ENCODE assay signal across 1 cellular context in genomic region chr19:18401580-18402112, GRCh38.
TF ChIP-seq lines count a peak whose summit lies in the region.

No MANE protein-coding gene starts in this region.

TF ChIP-seq in GM12878, 131 proteins besides CTCF, POLR2A, EP300 and RAD21 (continued from another document and continues in another):
- TF ChIP-seq, protein P1, sequence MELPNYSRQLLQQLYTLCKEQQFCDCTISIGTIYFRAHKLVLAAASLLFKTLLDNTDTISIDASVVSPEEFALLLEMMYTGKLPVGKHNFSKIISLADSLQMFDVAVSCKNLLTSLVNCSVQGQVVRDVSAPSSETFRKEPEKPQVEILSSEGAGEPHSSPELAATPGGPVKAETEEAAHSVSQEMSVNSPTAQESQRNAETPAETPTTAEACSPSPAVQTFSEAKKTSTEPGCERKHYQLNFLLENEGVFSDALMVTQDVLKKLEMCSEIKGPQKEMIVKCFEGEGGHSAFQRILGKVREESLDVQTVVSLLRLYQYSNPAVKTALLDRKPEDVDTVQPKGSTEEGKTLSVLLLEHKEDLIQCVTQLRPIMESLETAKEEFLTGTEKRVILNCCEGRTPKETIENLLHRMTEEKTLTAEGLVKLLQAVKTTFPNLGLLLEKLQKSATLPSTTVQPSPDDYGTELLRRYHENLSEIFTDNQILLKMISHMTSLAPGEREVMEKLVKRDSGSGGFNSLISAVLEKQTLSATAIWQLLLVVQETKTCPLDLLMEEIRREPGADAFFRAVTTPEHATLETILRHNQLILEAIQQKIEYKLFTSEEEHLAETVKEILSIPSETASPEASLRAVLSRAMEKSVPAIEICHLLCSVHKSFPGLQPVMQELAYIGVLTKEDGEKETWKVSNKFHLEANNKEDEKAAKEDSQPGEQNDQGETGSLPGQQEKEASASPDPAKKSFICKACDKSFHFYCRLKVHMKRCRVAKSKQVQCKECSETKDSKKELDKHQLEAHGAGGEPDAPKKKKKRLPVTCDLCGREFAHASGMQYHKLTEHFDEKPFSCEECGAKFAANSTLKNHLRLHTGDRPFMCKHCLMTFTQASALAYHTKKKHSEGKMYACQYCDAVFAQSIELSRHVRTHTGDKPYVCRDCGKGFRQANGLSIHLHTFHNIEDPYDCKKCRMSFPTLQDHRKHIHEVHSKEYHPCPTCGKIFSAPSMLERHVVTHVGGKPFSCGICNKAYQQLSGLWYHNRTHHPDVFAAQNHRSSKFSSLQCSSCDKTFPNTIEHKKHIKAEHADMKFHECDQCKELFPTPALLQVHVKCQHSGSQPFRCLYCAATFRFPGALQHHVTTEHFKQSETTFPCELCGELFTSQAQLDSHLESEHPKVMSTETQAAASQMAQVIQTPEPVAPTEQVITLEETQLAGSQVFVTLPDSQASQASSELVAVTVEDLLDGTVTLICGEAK (IDR thresholded peaks at IDR 0.05; ENCODE audit: borderline replicate concordance) = no peak
- TF ChIP-seq JUNB (IDR thresholded peaks at IDR 0.05) (no peak), HDAC6 (IDR thresholded peaks at IDR 0.05; ENCODE audit: unreplicated experiment) (no peak), ZNF384 (IDR thresholded peaks at IDR 0.05; ENCODE audit: borderline replicate concordance, low read depth, low read length) (peak; percentile 41; the same call in 1 of the 2 replicates), DPF2 (IDR thresholded peaks at IDR 0.05) (0 out of 2 replicates have a peak, but pooled peaks have one; percentile 21), SUZ12 (IDR thresholded peaks at IDR 0.05; ENCODE audit: unreplicated experiment) (no peak), NFYA (IDR thresholded peaks at IDR 0.05; ENCODE audit: borderline replicate concordance, low read depth, low read length) (no peak), RAD51 (IDR thresholded peaks at IDR 0.05) (no peak), STAT1 (conservative IDR thresholded peaks at IDR 0.05) (no peak), SRF (IDR thresholded peaks at IDR 0.05; ENCODE audit: low read depth in 2 of 2, low read length in 2 of 2) (0 out of 4 replicates have a peak, but pooled peaks of 1 of the 2 experiments have one; percentile 41), TCF12 (IDR thresholded peaks at IDR 0.05; ENCODE audit: low read depth, low read length) (peak; percentile 53; the same call in 1 of the 2 replicates), TAF1 (IDR thresholded peaks at IDR 0.05; ENCODE audit: borderline replicate concordance, low read depth, low read length) (peak; percentile 48; the same call in 1 of the 2 replicates), WRNIP1 (IDR thresholded peaks at IDR 0.05; ENCODE audit: borderline replicate concordance, low read depth, low read length) (no peak), CHD4 (IDR thresholded peaks at IDR 0.05) (no peak), ZNF622 (IDR thresholded peaks at IDR 0.05) (no peak), IRF5 (IDR thresholded peaks at IDR 0.05; ENCODE audit: borderline replicate concordance) (no peak), JUND (IDR thresholded peaks at IDR 0.05; ENCODE audit: low read depth, low read length) (no peak), ZZZ3 (IDR thresholded peaks at IDR 0.05; ENCODE audit: control insufficient read depth, insufficient read length, low read depth) (no peak), ZNF217 (IDR thresholded peaks at IDR 0.05) (0 out of 2 replicates have a peak, but pooled peaks have one; percentile 31), NR2C1 (IDR thresholded peaks at IDR 0.05) (no peak), REST (IDR thresholded peaks at IDR 0.05; ENCODE audit: low read depth, low read length) (no peak), BHLHE40 (IDR thresholded peaks at IDR 0.05; ENCODE audit: borderline replicate concordance in 1 of 2, low read depth in 2 of 2, low read length in 1 of 2) (peak in 1 of 2 experiments; percentile 14; a peak in 1 of 4 replicates), RCOR1 (conservative IDR thresholded peaks at IDR 0.05; ENCODE audit: low read depth, low read length) (no peak), MYB (IDR thresholded peaks at IDR 0.05; ENCODE audit: borderline replicate concordance, low read depth, low read length) (no peak), SUPT20H (IDR thresholded peaks at IDR 0.05; ENCODE audit: borderline replicate concordance, control insufficient read depth, low read depth, low read length) (no peak), CBX5 (IDR thresholded peaks at IDR 0.05; ENCODE audit: low read depth) (no peak), RUNX3 (IDR thresholded peaks at IDR 0.05; ENCODE audit: low read length) (no peak), KDM1A (IDR thresholded peaks at IDR 0.05; ENCODE audit: borderline replicate concordance) (no peak), ZNF687 (IDR thresholded peaks at IDR 0.05) (peak; percentile 77), PAX5 (IDR thresholded peaks at IDR 0.05; ENCODE audit: borderline replicate concordance, low read depth, low read length) (no peak), NFXL1 (IDR thresholded peaks at IDR 0.05; ENCODE audit: borderline replicate concordance) (no peak), BCL11A (IDR thresholded peaks at IDR 0.05; ENCODE audit: low read depth, low read length) (no peak), FOXK2 (IDR thresholded peaks at IDR 0.05) (no peak), SMARCA5 (IDR thresholded peaks at IDR 0.05) (peak; percentile 85), ZNF207 (IDR thresholded peaks at IDR 0.05; ENCODE audit: borderline replicate concordance) (peak; percentile 60; the same call in 1 of the 2 replicates), KAT2A (conservative IDR thresholded peaks at IDR 0.05; ENCODE audit: control insufficient read depth, low read depth, low read length) (no peak), MEF2B (IDR thresholded peaks at IDR 0.05; ENCODE audit: partially characterized antibody, poor library complexity, severe bottlenecking) (peak; percentile 11), SMAD1 (IDR thresholded peaks at IDR 0.05; ENCODE audit: low read depth, partially characterized antibody) (no peak), CREM (IDR thresholded peaks at IDR 0.05; ENCODE audit: low read depth) (no peak), TCF7 (IDR thresholded peaks at IDR 0.05; ENCODE audit: borderline replicate concordance) (no peak), PML (IDR thresholded peaks at IDR 0.05; ENCODE audit: low read length) (no peak; the same call in 1 of the 2 replicates)
- TF ChIP-seq, protein P2, sequence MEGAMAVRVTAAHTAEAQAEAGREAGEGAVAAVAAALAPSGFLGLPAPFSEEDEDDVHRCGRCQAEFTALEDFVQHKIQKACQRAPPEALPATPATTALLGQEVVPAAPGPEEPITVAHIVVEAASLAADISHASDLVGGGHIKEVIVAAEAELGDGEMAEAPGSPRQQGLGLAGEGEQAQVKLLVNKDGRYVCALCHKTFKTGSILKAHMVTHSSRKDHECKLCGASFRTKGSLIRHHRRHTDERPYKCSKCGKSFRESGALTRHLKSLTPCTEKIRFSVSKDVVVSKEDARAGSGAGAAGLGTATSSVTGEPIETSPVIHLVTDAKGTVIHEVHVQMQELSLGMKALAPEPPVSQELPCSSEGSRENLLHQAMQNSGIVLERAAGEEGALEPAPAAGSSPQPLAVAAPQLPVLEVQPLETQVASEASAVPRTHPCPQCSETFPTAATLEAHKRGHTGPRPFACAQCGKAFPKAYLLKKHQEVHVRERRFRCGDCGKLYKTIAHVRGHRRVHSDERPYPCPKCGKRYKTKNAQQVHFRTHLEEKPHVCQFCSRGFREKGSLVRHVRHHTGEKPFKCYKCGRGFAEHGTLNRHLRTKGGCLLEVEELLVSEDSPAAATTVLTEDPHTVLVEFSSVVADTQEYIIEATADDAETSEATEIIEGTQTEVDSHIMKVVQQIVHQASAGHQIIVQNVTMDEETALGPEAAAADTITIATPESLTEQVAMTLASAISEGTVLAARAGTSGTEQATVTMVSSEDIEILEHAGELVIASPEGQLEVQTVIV (IDR thresholded peaks at IDR 0.05; ENCODE audit: borderline replicate concordance, partially characterized antibody) = no peak
- TF ChIP-seq, protein P3, sequence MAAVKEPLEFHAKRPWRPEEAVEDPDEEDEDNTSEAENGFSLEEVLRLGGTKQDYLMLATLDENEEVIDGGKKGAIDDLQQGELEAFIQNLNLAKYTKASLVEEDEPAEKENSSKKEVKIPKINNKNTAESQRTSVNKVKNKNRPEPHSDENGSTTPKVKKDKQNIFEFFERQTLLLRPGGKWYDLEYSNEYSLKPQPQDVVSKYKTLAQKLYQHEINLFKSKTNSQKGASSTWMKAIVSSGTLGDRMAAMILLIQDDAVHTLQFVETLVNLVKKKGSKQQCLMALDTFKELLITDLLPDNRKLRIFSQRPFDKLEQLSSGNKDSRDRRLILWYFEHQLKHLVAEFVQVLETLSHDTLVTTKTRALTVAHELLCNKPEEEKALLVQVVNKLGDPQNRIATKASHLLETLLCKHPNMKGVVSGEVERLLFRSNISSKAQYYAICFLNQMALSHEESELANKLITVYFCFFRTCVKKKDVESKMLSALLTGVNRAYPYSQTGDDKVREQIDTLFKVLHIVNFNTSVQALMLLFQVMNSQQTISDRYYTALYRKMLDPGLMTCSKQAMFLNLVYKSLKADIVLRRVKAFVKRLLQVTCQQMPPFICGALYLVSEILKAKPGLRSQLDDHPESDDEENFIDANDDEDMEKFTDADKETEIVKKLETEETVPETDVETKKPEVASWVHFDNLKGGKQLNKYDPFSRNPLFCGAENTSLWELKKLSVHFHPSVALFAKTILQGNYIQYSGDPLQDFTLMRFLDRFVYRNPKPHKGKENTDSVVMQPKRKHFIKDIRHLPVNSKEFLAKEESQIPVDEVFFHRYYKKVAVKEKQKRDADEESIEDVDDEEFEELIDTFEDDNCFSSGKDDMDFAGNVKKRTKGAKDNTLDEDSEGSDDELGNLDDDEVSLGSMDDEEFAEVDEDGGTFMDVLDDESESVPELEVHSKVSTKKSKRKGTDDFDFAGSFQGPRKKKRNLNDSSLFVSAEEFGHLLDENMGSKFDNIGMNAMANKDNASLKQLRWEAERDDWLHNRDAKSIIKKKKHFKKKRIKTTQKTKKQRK (IDR thresholded peaks at IDR 0.05; ENCODE audit: low read depth, low read length) = no peak
